Comparison of ENCODE assay signal across 8 cellular contexts in genomic region chr7:117020605-117021002, GRCh38.
DNase-seq lines count a peak whose midpoint lies in the region; ATAC-seq and TF ChIP-seq lines count a peak whose summit lies in the region.

No MANE protein-coding gene starts in this region.

- H3K27me3 Mint-ChIP-seq in activated CD8-positive, alpha-beta T cell treated with anti-CD3 and anti-CD28 coated beads for 36 hours = no peaks in the 10 kb centered on the region
- no peaks in the 10 kb centered on the region for H3K27me3 Mint-ChIP-seq in Calu3 (ENCODE audit: unreplicated experiment)

- H3K79me1 ChIP-seq in trophoblast cell (ENCODE audit: low read length) = no peaks in the 10 kb centered on the region

- H3K4me3 ChIP-seq in trophoblast cell (ENCODE audit: low read depth, low read length) = no peak overlapping the region

- no CpG with 5 or more reads among the region's 1 CpG for WGBS in trophoblast cell (ENCODE audit: extremely low coverage, insufficient coverage, insufficient read length)

- H3K27ac ChIP-seq in trophoblast cell (ENCODE audit: low read depth, low read length) (peak overlapping the region; percentile 22), RWPE1 (no peak overlapping the region)

- H3K23ac ChIP-seq in trophoblast cell (ENCODE audit: low read length) = no peak overlapping the region

- no peak overlapping the region for H3K18ac ChIP-seq in trophoblast cell (ENCODE audit: low read length)

- no peaks in the 10 kb centered on the region for H3K4me1 ChIP-seq in trophoblast cell (ENCODE audit: control insufficient read depth in 1 of 2, insufficient read depth in 2 of 2, low read length in 2 of 2)

- H4K8ac ChIP-seq in trophoblast cell (ENCODE audit: low read depth, low read length) = no peak overlapping the region

- no peaks in the 10 kb centered on the region for H3K79me2 ChIP-seq in trophoblast cell (ENCODE audit: control insufficient read depth, insufficient read depth, low read length, poor library complexity)

- peaks cover 3% of the 10 kb centered on the region for H3K36me3 Mint-ChIP-seq in activated CD8-positive, alpha-beta T cell treated with anti-CD3 and anti-CD28 coated beads for 36 hours (ENCODE audit: low read depth)
- H3K36me3 Mint-ChIP-seq in Calu3 (ENCODE audit: insufficient read depth, unreplicated experiment) = no peaks in the 10 kb centered on the region

- no peak overlapping the region for H3K9ac ChIP-seq in trophoblast cell (ENCODE audit: low read length)

- no peak overlapping the region for H2BK120ac ChIP-seq in trophoblast cell (ENCODE audit: insufficient read depth, low read length, poor library complexity)

- no peaks in the 10 kb centered on the region for H3K36me3 ChIP-seq in trophoblast cell (ENCODE audit: control insufficient read depth in 1 of 2, insufficient read depth in 2 of 2, low read length in 2 of 2)

- H2AK5ac ChIP-seq in trophoblast cell (ENCODE audit: low read length) = no peak overlapping the region

- no peak overlapping the region for H2BK12ac ChIP-seq in trophoblast cell (ENCODE audit: low read length)

- peak overlapping the region; percentile 44 for H3K4me2 ChIP-seq in trophoblast cell (ENCODE audit: low read length)

- peaks cover 39% of the 10 kb centered on the region for H3K4me1 Mint-ChIP-seq in activated CD8-positive, alpha-beta T cell treated with anti-CD3 and anti-CD28 coated beads for 36 hours (ENCODE audit: low read depth)
- no peaks in the 10 kb centered on the region for H3K4me1 Mint-ChIP-seq in Calu3 (ENCODE audit: low read depth, unreplicated experiment)

- H3K27ac Mint-ChIP-seq in activated CD8-positive, alpha-beta T cell treated with anti-CD3 and anti-CD28 coated beads for 36 hours = no peak overlapping the region
- no peak overlapping the region for H3K27ac Mint-ChIP-seq in Calu3 (ENCODE audit: unreplicated experiment)

- H3K4me3 Mint-ChIP-seq in activated CD8-positive, alpha-beta T cell treated with anti-CD3 and anti-CD28 coated beads for 36 hours = no peak overlapping the region
- no peak overlapping the region for H3K4me3 Mint-ChIP-seq in Calu3 (ENCODE audit: low read depth, unreplicated experiment)

- CTCF ChIA-PET in activated CD8-positive, alpha-beta T cell treated with anti-CD3 and anti-CD28 coated beads for 36 hours (lab: Charles Lee) = interaction anchor here (1.1 to 2.5 kb wide), 2 partner anchors 32 to 35 kb away, joined by 3 to 8 read pairs; no protein-coding TSS in a partner anchor
- CTCF ChIA-PET in RWPE1 (lab: Yijun Ruan, JAX) = no interaction called here
- CTCF ChIA-PET in Calu3 (lab: Charles Lee) = no interaction called here

- H2AFZ ChIP-seq in trophoblast cell (ENCODE audit: insufficient read depth, low read length, poor library complexity) = no peak overlapping the region

- no peak for TF ChIP-seq CTCF in activated CD8-positive, alpha-beta T cell treated with anti-CD3 and anti-CD28 coated beads for 36 hours (IDR thresholded peaks at IDR 0.05)
- TF ChIP-seq CTCF in RWPE1 (conservative IDR thresholded peaks at IDR 0.05; ENCODE audit: low read depth) (no peak), Calu3 (IDR thresholded peaks at IDR 0.05; ENCODE audit: unreplicated experiment) (no peak)

- no TSS peak for BruUV-seq in Calu3 (replicated peaks; lab: Mats Ljungman, UMichigan)

- intact Hi-C loops in activated CD8-positive, alpha-beta T cell treated with anti-CD3 and anti-CD28 coated beads for 36 hours (cut with micrococcal nuclease) = no loop called here
- intact Hi-C loops in Calu3 (cut with micrococcal nuclease; ENCODE audit: unreplicated experiment) = no loop called here

- ATAC-seq in GM21717 (IDR thresholded peaks at IDR 0.05; ENCODE audit: unreplicated experiment) = no peak
- no peak for ATAC-seq in activated CD8-positive, alpha-beta T cell treated with anti-CD3 and anti-CD28 coated beads for 36 hours

- H3K27me3 ChIP-seq in trophoblast cell (ENCODE audit: insufficient read depth, low read length) = no peaks in the 10 kb centered on the region

- no peaks in the 10 kb centered on the region for H3K9me3 Mint-ChIP-seq in activated CD8-positive, alpha-beta T cell treated with anti-CD3 and anti-CD28 coated beads for 36 hours
- H3K9me3 Mint-ChIP-seq in Calu3 (ENCODE audit: low read depth, unreplicated experiment) = no peaks in the 10 kb centered on the region

- no peak overlapping the region for H2BK5ac ChIP-seq in trophoblast cell (ENCODE audit: low read depth, low read length, poor library complexity)

- no peak overlapping the region for H4K12ac ChIP-seq in trophoblast cell (ENCODE audit: low read depth, low read length)

- no peak overlapping the region for H3K14ac ChIP-seq in trophoblast cell (ENCODE audit: low read length)

- no peak overlapping the region for H4K91ac ChIP-seq in trophoblast cell (ENCODE audit: low read depth, low read length)

- DNase-seq in DMS79 (lab: John Stamatoyannopoulos, UW) = peak; percentile 84
- DNase-seq in NCI-H446 treated with DMSO at 0.1 percent for 48 hours (lab: John Stamatoyannopoulos, UW) = peak; percentile 42
- DNase-seq in fibroblast of gingiva (ENCODE audit: low read depth) = peak; percentile 10
- DNase-seq in trophoblast cell = no peak
- DNase-seq in activated CD8-positive, alpha-beta T cell treated with anti-CD3 and anti-CD28 coated beads for 36 hours = no peak
- DNase-seq in RWPE1 (ENCODE audit: low spot score) = no peak
- no peak for DNase-seq in Calu3

- H3K9me3 ChIP-seq in trophoblast cell (ENCODE audit: insufficient read depth, low read depth, low read length) = no peaks in the 10 kb centered on the region

- POLR2A ChIA-PET in activated CD8-positive, alpha-beta T cell treated with anti-CD3 and anti-CD28 coated beads for 36 hours (lab: Charles Lee) = no interaction called here
- POLR2A ChIA-PET in RWPE1 (lab: Yijun Ruan, JAX; ENCODE audit: low non-redundant PET) = no interaction called here

- H3K4ac ChIP-seq in trophoblast cell (ENCODE audit: low read depth, low read length) = no peak overlapping the region

Comparison
In these comparisons a context has a peak if more than half of its experiments do, and no peak if none do; other contexts are left out.
1. DNase-seq: peak in DMS79 (single experiment), NCI-H446 treated with DMSO at 0.1 percent for 48 hours (single experiment) and fibroblast of gingiva (single experiment); none in trophoblast cell (0 of 2), activated CD8-positive, alpha-beta T cell treated with anti-CD3 and anti-CD28 coated beads for 36 hours (single experiment), RWPE1 (single experiment) and Calu3 (single experiment).